1 cellular context compared by ENCODE assay signal in the genomic region with DNA sequence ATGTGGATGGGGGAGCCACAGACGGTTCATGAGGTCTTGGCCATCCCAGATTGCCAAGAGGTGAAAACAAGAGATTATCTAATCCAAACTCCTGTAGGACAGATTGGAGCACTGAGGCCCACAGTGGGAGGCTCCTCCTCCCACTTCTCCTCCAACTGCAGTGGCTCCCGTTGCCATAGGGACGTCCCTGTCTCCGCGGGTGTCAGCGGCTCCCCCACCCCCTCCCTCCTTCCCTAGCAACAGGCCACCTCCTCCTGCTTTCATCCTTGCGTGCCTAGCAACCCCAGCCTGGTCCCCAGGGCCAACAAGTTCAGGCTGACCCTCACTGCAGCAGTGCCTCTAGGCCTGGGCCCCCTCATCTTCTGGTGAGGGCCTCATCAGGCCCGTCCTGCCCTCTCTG.
TF ChIP-seq lines count a peak whose summit lies in the region.

No MANE protein-coding gene starts in this region.

TF ChIP-seq in IMR-90, 13 proteins besides CTCF, POLR2A, EP300 and RAD21 (continued from another document):
- TF ChIP-seq RCOR1 (IDR thresholded peaks at IDR 0.05; ENCODE audit: insufficient replicate concordance, low read length) = no peak
- TF ChIP-seq NFE2L2 (IDR thresholded peaks at IDR 0.05; ENCODE audit: low read depth, low read length) = no peak
- no peak for TF ChIP-seq MAFK (IDR thresholded peaks at IDR 0.05; ENCODE audit: low read depth, low read length)
- no peak for TF ChIP-seq RFX5 (IDR thresholded peaks at IDR 0.05; ENCODE audit: low read depth, low read length)
